ENCODE assay signal across 14 cellular contexts in the genomic region with DNA sequence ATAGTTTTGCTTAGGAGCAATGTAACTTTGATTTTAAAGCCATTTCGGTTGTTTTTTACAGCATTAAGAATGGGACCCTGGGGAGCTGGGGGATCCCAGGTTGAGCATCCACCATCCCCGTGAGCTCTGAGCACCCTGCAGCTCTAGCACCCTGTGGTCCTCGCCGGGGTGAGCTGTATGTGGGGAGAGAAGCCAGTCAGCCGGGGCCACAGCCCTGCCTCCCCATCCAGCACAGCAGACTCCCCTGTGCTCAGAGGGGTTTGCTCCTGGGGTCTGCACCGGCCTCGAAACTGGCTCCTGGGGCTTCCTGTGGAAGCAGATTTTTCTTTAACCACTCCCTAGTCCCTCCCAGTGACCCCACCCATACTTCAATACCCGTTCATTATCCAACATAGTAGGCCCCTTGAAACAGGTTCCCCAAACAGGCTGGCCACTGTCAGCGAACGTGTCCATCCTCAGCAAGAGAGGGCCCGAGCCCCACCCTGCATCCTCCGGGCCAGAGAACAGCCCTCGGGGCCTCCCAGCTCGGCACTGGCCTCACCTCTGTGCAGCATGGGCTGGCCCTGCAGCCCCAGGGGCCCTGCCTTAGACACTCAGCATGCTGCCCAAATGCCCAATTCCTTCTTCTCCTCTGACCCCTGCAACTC. TPM values are rescaled to one million over a fixed set of nuclear protein-coding genes. Genes with fewer than 3 reads are reported as not detected.
DNase-seq lines count a peak whose midpoint lies in the region; ATAC-seq and TF ChIP-seq lines count a peak whose summit lies in the region.
"Had no signal": no experiment of that assay in that cellular context is flagged by ENCODE, and none has a peak within 500 bp of the region (broad histone marks: within the 10 kb centered on the region; RNA-seq: fewer than 3 reads in every experiment).

No MANE protein-coding gene starts in this region.

- WGBS in gastroesophageal sphincter (ENCODE audit: low coverage in 1 of 2), 2 donors: 0 to 9% methylated on average over 3 to 5 of the region's 14 CpGs

- H3K9me3 ChIP-seq in gastroesophageal sphincter: no peaks in the 10 kb centered on the region
- H3K9me3 ChIP-seq in Caco-2: no peaks in the 10 kb centered on the region

- peak overlapping the region; percentile 79 to 94 (median 92) for H3K27ac ChIP-seq in gastroesophageal sphincter
- H3K27ac ChIP-seq: VCaP had no signal

- no TSS peak for BruUV-seq in Caco-2 (replicated peaks; lab: Mats Ljungman, UMichigan)

- no peak for TF ChIP-seq EP300 in gastroesophageal sphincter (IDR thresholded peaks at IDR 0.05)

- H3K4me3 ChIP-seq in WI38 (ENCODE audit: low read depth, low read length): peak overlapping the region; percentile 86
- peak overlapping the region; percentile 52 to 63 for H3K4me3 ChIP-seq in gastroesophageal sphincter
- H3K4me3 ChIP-seq in Caco-2 (ENCODE audit: low read depth, low read length): no peak overlapping the region
- H3K4me3 ChIP-seq: GM12878 had no signal

- H3K27me3 Mint-ChIP-seq in nephron progenitor cell (ENCODE audit: low read depth, poor library complexity) (peaks cover 3% of the 10 kb centered on the region), type B pancreatic cell (peaks cover 44% of the 10 kb centered on the region), Caco-2 (ENCODE audit: insufficient read depth, unreplicated experiment) (peaks cover 7% of the 10 kb centered on the region)
- H3K27me3 Mint-ChIP-seq in activated T-cell treated with anti-CD3 and anti-CD28 coated beads, Interleukin-2, amount 50 U/mL, for 4 hours (ENCODE audit: low read depth): peaks cover 2% of the 10 kb centered on the region

- ATAC-seq in gastroesophageal sphincter: peak; percentile 37
- ATAC-seq in activated T-cell treated with anti-CD3 and anti-CD28 coated beads, Interleukin-2, amount 50 U/mL, for 4 hours: no peak
- ATAC-seq: GM12878 had no signal

- H3K4me3 Mint-ChIP-seq in nephron progenitor cell: peak overlapping the region; percentile 80
- H3K4me3 Mint-ChIP-seq in type B pancreatic cell: peak overlapping the region; percentile 90
- H3K4me3 Mint-ChIP-seq in Caco-2 (ENCODE audit: unreplicated experiment): no peak overlapping the region
- no peak overlapping the region for H3K4me3 Mint-ChIP-seq in activated T-cell treated with anti-CD3 and anti-CD28 coated beads, Interleukin-2, amount 50 U/mL, for 4 hours
- H3K4me3 Mint-ChIP-seq: activated T-helper 1 cell treated with anti-CD3 and anti-CD28 coated beads, Interleukin-12 subunit alpha, Interleukin-12 subunit beta, Interleukin-2, Interleukin-4 antibody, amounts not matched to agents 30 ng/mL and 10 ng/mL and 1 ng/mL, durations not matched to agents 14 hours and 24 hours and 36 hours; central memory CD8-positive, alpha-beta T cell had no signal

- H3K4me1 Mint-ChIP-seq in nephron progenitor cell: peaks cover 65% of the 10 kb centered on the region
- peaks cover 26% of the 10 kb centered on the region for H3K4me1 Mint-ChIP-seq in type B pancreatic cell (ENCODE audit: unreplicated experiment)
- no peaks in the 10 kb centered on the region for H3K4me1 Mint-ChIP-seq in Caco-2 (ENCODE audit: low read depth, unreplicated experiment)
- no peaks in the 10 kb centered on the region for H3K4me1 Mint-ChIP-seq in activated T-cell treated with anti-CD3 and anti-CD28 coated beads, Interleukin-2, amount 50 U/mL, for 4 hours (ENCODE audit: low read depth)
- H3K4me1 Mint-ChIP-seq: central memory CD8-positive, alpha-beta T cell had no signal

- CTCF ChIA-PET in Caco-2 (lab: Charles Lee): no interaction called here

- H3K27me3 ChIP-seq in gastroesophageal sphincter (no peaks in the 10 kb centered on the region), Caco-2 (replicated peaks; ENCODE audit: control insufficient read depth, insufficient read depth, low read length) (no peaks in the 10 kb centered on the region)

- H3K9me3 Mint-ChIP-seq in nephron progenitor cell (peaks cover 3% of the 10 kb centered on the region), type B pancreatic cell (no peaks in the 10 kb centered on the region), Caco-2 (ENCODE audit: unreplicated experiment) (no peaks in the 10 kb centered on the region)
- no peaks in the 10 kb centered on the region for H3K9me3 Mint-ChIP-seq in activated T-cell treated with anti-CD3 and anti-CD28 coated beads, Interleukin-2, amount 50 U/mL, for 4 hours
- H3K9me3 Mint-ChIP-seq: activated T-helper 1 cell treated with anti-CD3 and anti-CD28 coated beads, Interleukin-12 subunit alpha, Interleukin-12 subunit beta, Interleukin-2, Interleukin-4 antibody, amounts not matched to agents 30 ng/mL and 10 ng/mL and 1 ng/mL, durations not matched to agents 14 hours and 24 hours and 36 hours; central memory CD8-positive, alpha-beta T cell had no signal

- H3K27ac Mint-ChIP-seq in nephron progenitor cell (peak overlapping the region; percentile 90), type B pancreatic cell (no peak overlapping the region), Caco-2 (ENCODE audit: unreplicated experiment) (no peak overlapping the region)
- H3K27ac Mint-ChIP-seq: activated T-helper 1 cell treated with anti-CD3 and anti-CD28 coated beads, Interleukin-12 subunit alpha, Interleukin-12 subunit beta, Interleukin-2, Interleukin-4 antibody, amounts not matched to agents 30 ng/mL and 10 ng/mL and 1 ng/mL, durations not matched to agents 14 hours and 24 hours and 36 hours had no signal

- H3K36me3 Mint-ChIP-seq in nephron progenitor cell (ENCODE audit: low read depth) (no peaks in the 10 kb centered on the region), type B pancreatic cell (no peaks in the 10 kb centered on the region), Caco-2 (ENCODE audit: insufficient read depth, unreplicated experiment) (no peaks in the 10 kb centered on the region)
- peaks cover 3% of the 10 kb centered on the region for H3K36me3 Mint-ChIP-seq in activated T-cell treated with anti-CD3 and anti-CD28 coated beads, Interleukin-2, amount 50 U/mL, for 4 hours (ENCODE audit: insufficient read depth)

- TF ChIP-seq POLR2A in gastroesophageal sphincter (IDR thresholded peaks at IDR 0.05): no peak

- TF ChIP-seq CTCF in WI38 (IDR thresholded peaks at IDR 0.05; ENCODE audit: low read depth, low read length) (no peak), gastroesophageal sphincter (IDR thresholded peaks at IDR 0.05) (no peak), nephron progenitor cell (IDR thresholded peaks at IDR 0.05) (no peak), type B pancreatic cell (conservative IDR thresholded peaks at IDR 0.05) (no peak), Caco-2 (IDR thresholded peaks at IDR 0.05; ENCODE audit: insufficient read depth in 1 of 2, low read depth in 1 of 2, low read length in 1 of 2, severe bottlenecking in 1 of 2, unreplicated experiment in 1 of 2) (no peak)

- H3K36me3 ChIP-seq in gastroesophageal sphincter (no peaks in the 10 kb centered on the region), Caco-2 (ENCODE audit: control insufficient read depth, insufficient read depth, low read length) (no peaks in the 10 kb centered on the region)

- peaks cover 9 to 60% (median 13%) of the 10 kb centered on the region in 3 donors for H3K4me1 ChIP-seq in gastroesophageal sphincter
- H3K4me1 ChIP-seq in Caco-2: no peaks in the 10 kb centered on the region

- POLR2A ChIA-PET in Caco-2 (lab: Charles Lee): no interaction called here

- no peak for DNase-seq in nephron progenitor cell
- DNase-seq in type B pancreatic cell (ENCODE audit: extremely low spot score, unreplicated experiment): no peak
- no peak for DNase-seq in dedifferentiated amniotic fluid mesenchymal stem cell (ENCODE audit: extremely low spot score)
- DNase-seq in Caco-2: no peak
- DNase-seq in activated T-cell treated with anti-CD3 and anti-CD28 coated beads for 4 hours: no peak
- no peak for DNase-seq in activated T-cell treated with anti-CD3 and anti-CD28 coated beads, Interleukin-2, amount 50 U/mL, for 4 hours
- DNase-seq: MV-4-11, NCI-H524 treated with DMSO at 0.1 percent for 48 hours had no signal

- intact Hi-C loops in Caco-2 (cut with micrococcal nuclease; ENCODE audit: unreplicated experiment): loop anchor here (5.0 kb wide), 1 partner anchor 260 kb away; no protein-coding TSS in a partner anchor

RNA-seq across cellular contexts. Expression of gene COL6A3, which starts 1.2 kb away (rescaled TPM):
- total RNA-seq in gastroesophageal sphincter: 100 to 1,000 TPM; 110 to 421 (median 310) TPM
- 4.7 and 157 TPM in 2 replicates for total RNA-seq in type B pancreatic cell (ENCODE audit: low replicate concordance)
- total RNA-seq in Caco-2 (2022): 0.73 and 2.1 TPM in 2 replicates
- 10 to 100 TPM; 19.2 to 33.2 (median 19.4) TPM for total RNA-seq in activated T-cell treated with anti-CD3 and anti-CD28 coated beads, Interleukin-2, amount 50 U/mL, for 4 hours

Comparison
In these comparisons a context has a peak if more than half of its experiments do, and no peak if none do; other contexts are left out.
1. H3K4me3 Mint-ChIP-seq: peak in nephron progenitor cell (single experiment) and type B pancreatic cell (single experiment); none in Caco-2 (single experiment) and activated T-cell treated with anti-CD3 and anti-CD28 coated beads, Interleukin-2, amount 50 U/mL, for 4 hours (single experiment).